ENCODE assay signal across 8 cellular contexts in genomic region chr1:42944207-42944928, GRCh38. TPM values are rescaled to one million over a fixed set of nuclear protein-coding genes. Genes with fewer than 3 reads are reported as not detected.
DNase-seq lines count a peak whose midpoint lies in the region; ATAC-seq and TF ChIP-seq lines count a peak whose summit lies in the region.

No MANE protein-coding gene starts in this region.

- no peaks in the 10 kb centered on the region for H3K27me3 Mint-ChIP-seq in Calu3 (ENCODE audit: unreplicated experiment)

- TF ChIP-seq CTCF in Calu3 (IDR thresholded peaks at IDR 0.05; ENCODE audit: unreplicated experiment), result no peak
- no peak for TF ChIP-seq CTCF in PC-9 (conservative IDR thresholded peaks at IDR 0.05)
- TF ChIP-seq CTCF in dorsolateral prefrontal cortex (IDR thresholded peaks at IDR 0.05 in 54 of 56, conservative IDR thresholded peaks at IDR 0.05 in 2 of 56; ENCODE audit: low read depth in 1 of 56, partially characterized antibody in 56 of 56), result no peak
- no peak for TF ChIP-seq CTCF in osteoblast (IDR thresholded peaks at IDR 0.05; ENCODE audit: extremely low read depth, low read depth, low read length)

- ATAC-seq in HG03439 (IDR thresholded peaks at IDR 0.05; ENCODE audit: unreplicated experiment), result no peak

- no peaks in the 10 kb centered on the region for H3K27me3 ChIP-seq in PC-9 (ENCODE audit: insufficient read depth, low read depth)
- no peaks in the 10 kb centered on the region for H3K27me3 ChIP-seq in dorsolateral prefrontal cortex
- H3K27me3 ChIP-seq in osteoblast (ENCODE audit: insufficient read depth, low read length), result no peaks in the 10 kb centered on the region

- H3K4me1 ChIP-seq in PC-9 (replicated peaks; ENCODE audit: insufficient read depth) (peaks cover 98% of the 10 kb centered on the region), osteoblast (ENCODE audit: insufficient read depth, low read length) (peaks cover 65% of the 10 kb centered on the region)

- BruUV-seq in Calu3 (replicated peaks; lab: Mats Ljungman, UMichigan) (no TSS peak), PC-9 (replicated peaks; lab: Mats Ljungman, UMichigan) (no TSS peak)

- H4K20me1 ChIP-seq in PC-9 (ENCODE audit: insufficient read depth), result no peaks in the 10 kb centered on the region
- H4K20me1 ChIP-seq in osteoblast (ENCODE audit: insufficient read depth, low read length), result no peaks in the 10 kb centered on the region

- peaks cover 83% of the 10 kb centered on the region for H3F3A ChIP-seq in PC-9 (ENCODE audit: insufficient read depth, low read depth)

- H2AFZ ChIP-seq in PC-9, result no peak overlapping the region
- peak overlapping the region; percentile 31 for H2AFZ ChIP-seq in osteoblast (ENCODE audit: low read length)

- peak overlapping the region; percentile 64 for H3K4me3 Mint-ChIP-seq in Calu3 (ENCODE audit: low read depth, unreplicated experiment)

- H3K4me3 ChIP-seq in PC-9 (peak overlapping the region; percentile 38; the same call in 1 of the 2 replicates), dorsolateral prefrontal cortex (peak overlapping the region in 4 of 59 donors; percentile 0 to 24 (median 14)), osteoblast (ENCODE audit: insufficient read depth, low read length) (no peak overlapping the region)

- H3K27ac Mint-ChIP-seq in Calu3 (ENCODE audit: unreplicated experiment), result peak overlapping the region; percentile 98

- peaks cover 80% of the 10 kb centered on the region for H3K4me1 Mint-ChIP-seq in Calu3 (ENCODE audit: low read depth, unreplicated experiment)

- H3K36me3 ChIP-seq in PC-9 (ENCODE audit: low read depth) (peaks cover 14% of the 10 kb centered on the region), osteoblast (ENCODE audit: insufficient read depth, low read length) (peaks cover 1% of the 10 kb centered on the region)

- H3K4me2 ChIP-seq in PC-9 (peak overlapping the region; percentile 78), osteoblast (ENCODE audit: insufficient read depth, low read length) (no peak overlapping the region)

- CTCF ChIA-PET in Calu3 (lab: Charles Lee) (interaction anchor here (0.6 to 1.9 kb wide), 5 partner anchors 10 to 171 kb away, joined by 3 to 9 read pairs (median 3); no protein-coding TSS in a partner anchor), PC-9 (lab: Charles Lee) (interaction anchor here (0.6 to 1.3 kb wide), 5 partner anchors 8 to 129 kb away, joined by 3 to 13 read pairs (median 4); no protein-coding TSS in a partner anchor)

- POLR2A ChIA-PET in PC-9 (lab: Charles Lee; ENCODE audit: unreplicated experiment), result interaction anchor here (0.5 to 1.2 kb wide), 9 partner anchors 8 to 263 kb away, joined by 3 to 36 read pairs (median 3); no protein-coding TSS in a partner anchor

- H3K9me2 ChIP-seq in PC-9 (ENCODE audit: insufficient read depth), result no peaks in the 10 kb centered on the region

- H3K9me3 Mint-ChIP-seq in Calu3 (ENCODE audit: low read depth, unreplicated experiment), result no peaks in the 10 kb centered on the region

- DNase-seq in Calu3, result peak; percentile 51
- DNase-seq in PC-9, result peak; percentile 70 to 75
- no peak for DNase-seq in dorsolateral prefrontal cortex
- DNase-seq in osteoblast (ENCODE audit: insufficient read length, low spot score, missing footprints), result peak; percentile 49
- DNase-seq in NCI-H146 treated with DMSO at 0.1 percent for 48 hours (lab: John Stamatoyannopoulos, UW; ENCODE audit: unreplicated experiment), result no peak
- no peak for DNase-seq in activated CD4-positive, CD25-positive, alpha-beta regulatory T cell (lab: John Stamatoyannopoulos, UW)
- no peak for DNase-seq in retina

- H3K36me3 Mint-ChIP-seq in Calu3 (ENCODE audit: insufficient read depth, unreplicated experiment), result peaks cover 82% of the 10 kb centered on the region

- H3K79me2 ChIP-seq in PC-9 (ENCODE audit: low read depth) (peaks cover 83% of the 10 kb centered on the region), osteoblast (ENCODE audit: insufficient read depth, low read length) (peaks cover 46% of the 10 kb centered on the region)

- intact Hi-C loops in Calu3 (cut with micrococcal nuclease; ENCODE audit: unreplicated experiment), result no loop called here
- intact Hi-C loops in PC-9 (cut with micrococcal nuclease; ENCODE audit: unreplicated experiment), result loop anchor here (5.0 to 10.0 kb wide), 2 partner anchors 590 to 703 kb away; partner anchors contain the start of gene PTPRF
- intact Hi-C loops in dorsolateral prefrontal cortex (cut with DNase I), result no loop called here

- H3K9me3 ChIP-seq in PC-9 (ENCODE audit: insufficient read depth, low read depth), result no peaks in the 10 kb centered on the region
- H3K9me3 ChIP-seq in osteoblast (ENCODE audit: low read depth, low read length), result no peaks in the 10 kb centered on the region

- H3K27ac ChIP-seq in PC-9 (peak overlapping the region; percentile 99), dorsolateral prefrontal cortex (peak overlapping the region in 50 of 59 donors; percentile 0 to 88 (median 70)), osteoblast (ENCODE audit: low read depth, low read length) (peak overlapping the region; percentile 26)

RNA-seq across cellular contexts. Expression of gene SLC2A1, which starts 14.3 kb away (rescaled TPM):
- total RNA-seq in Calu3 (2022), result 163 and 183 TPM in 2 replicates
- total RNA-seq in PC-9 (2021), result 327 and 337 TPM in 2 replicates
- 100 to 1,000 TPM in 67 of 120 experiments, 10 to 100 TPM in 53; 36.8 to 290 (median 105) TPM for total RNA-seq in dorsolateral prefrontal cortex
- 28.3 and 43.4 TPM in 2 replicates for total RNA-seq in osteoblast

Comparison
In these comparisons a context has a peak if more than half of its experiments do, and no peak if none do; other contexts are left out.
1. DNase-seq: peak in Calu3 (single experiment), PC-9 (2 of 2) and osteoblast (single experiment); none in dorsolateral prefrontal cortex (0 of 10), NCI-H146 treated with DMSO at 0.1 percent for 48 hours (single experiment), activated CD4-positive, CD25-positive, alpha-beta regulatory T cell (0 of 4) and retina (single experiment).
2. H3K27ac ChIP-seq: peak in every context shown above with its lines; median percentile 99 in PC-9; 70 in dorsolateral prefrontal cortex; 26 in osteoblast.